10 cellular contexts compared by ENCODE assay signal in genomic region chr12:644293-644639, GRCh38. TPM values are rescaled to one million over a fixed set of nuclear protein-coding genes. Genes with fewer than 3 reads are reported as not detected.
DNase-seq lines count a peak whose midpoint lies in the region; ATAC-seq, FAIRE-seq and TF ChIP-seq lines count a peak whose summit lies in the region.
"Had no signal": no experiment of that assay in that cellular context is flagged by ENCODE, and none has a peak within 500 bp of the region (broad histone marks: within the 10 kb centered on the region; RNA-seq: fewer than 3 reads in every experiment).

No MANE protein-coding gene starts in this region.

- H3K27ac Mint-ChIP-seq in activated CD4-positive, alpha-beta T cell treated with anti-CD3 and anti-CD28 coated beads, Interleukin-2, amount 10 ng/mL, durations not matched to agents 24 days and 14 days: peak overlapping the region; percentile 92
- H3K27ac Mint-ChIP-seq in activated CD4-positive, alpha-beta memory T cell treated with anti-CD3 and anti-CD28 coated beads, Interleukin-2, amount 10 ng/mL, durations not matched to agents 7 days and 5 days: peak overlapping the region; percentile 94

- H3K4me3 Mint-ChIP-seq in activated CD4-positive, alpha-beta T cell treated with anti-CD3 and anti-CD28 coated beads, Interleukin-2, amount 10 ng/mL, durations not matched to agents 24 days and 14 days: peak overlapping the region; percentile 86
- peak overlapping the region; percentile 84 for H3K4me3 Mint-ChIP-seq in activated CD4-positive, alpha-beta memory T cell treated with anti-CD3 and anti-CD28 coated beads, Interleukin-2, amount 10 ng/mL, durations not matched to agents 7 days and 5 days

- H3K9me3 ChIP-seq in left lung (no peaks in the 10 kb centered on the region), stomach smooth muscle (ENCODE audit: control insufficient read depth in 2 of 2, low read length in 2 of 2) (no peaks in the 10 kb centered on the region), small intestine (ENCODE audit: control insufficient read depth, low read depth) (no peaks in the 10 kb centered on the region)

- H3K4me1 ChIP-seq in left lung: peaks cover 41 to 73% of the 10 kb centered on the region in 2 donors
- peaks cover 29% of the 10 kb centered on the region for H3K4me1 ChIP-seq in stomach smooth muscle (ENCODE audit: control insufficient read depth, insufficient read depth, low read length)
- H3K4me1 ChIP-seq in small intestine (ENCODE audit: control insufficient read depth in 2 of 2, insufficient read depth in 1 of 2, low read depth in 1 of 2, low read length in 1 of 2): peaks cover 2 to 10% of the 10 kb centered on the region in 2 donors

- no peak for DNase-seq in activated CD4-positive, alpha-beta T cell treated with anti-CD3 and anti-CD28 coated beads, Interleukin-2, amount 10 ng/mL, durations not matched to agents 24 days and 14 days
- DNase-seq in activated CD4-positive, alpha-beta T cell treated with anti-CD3 and anti-CD28 coated beads, Interleukin-2, amount 50 U/mL, for 1 hour: no peak
- no peak for DNase-seq in activated CD4-positive, alpha-beta memory T cell treated with anti-CD3 and anti-CD28 coated beads, Interleukin-2, amount 10 ng/mL, durations not matched to agents 7 days and 5 days
- DNase-seq in left lung: no peak
- DNase-seq in GM10248 (ENCODE audit: extremely low spot score): no peak
- no peak for DNase-seq in AML-193 (lab: John Stamatoyannopoulos, UW)
- no peak for DNase-seq in small intestine
- DNase-seq: midbrain, NCI-H1105 had no signal

- FAIRE-seq in small intestine (lab: Jason Lieb, UNC): no peak

- H3K36me3 ChIP-seq in left lung: peaks cover 0 to 7% of the 10 kb centered on the region in 2 donors
- H3K36me3 ChIP-seq in stomach smooth muscle (ENCODE audit: control insufficient read depth in 2 of 2, insufficient read depth in 2 of 2, low read length in 2 of 2): no peaks in the 10 kb centered on the region
- no peaks in the 10 kb centered on the region for H3K36me3 ChIP-seq in small intestine (ENCODE audit: control insufficient read depth in 2 of 2, insufficient read depth in 2 of 2, low read length in 2 of 2)

- CTCF ChIA-PET in activated CD4-positive, alpha-beta memory T cell treated with anti-CD3 and anti-CD28 coated beads, Interleukin-2, amount 10 ng/mL, durations not matched to agents 7 days and 5 days (lab: Charles Lee): interaction anchor here (1.0 to 5.3 kb wide), 5 partner anchors 21 to 172 kb away, joined by 3 to 39 read pairs (median 3); partner anchors contain the start of gene WNK1
- CTCF ChIA-PET in GM10248 (lab: Yijun Ruan, JAX): interaction anchor here (1.1 to 1.5 kb wide), 3 partner anchors 13 to 107 kb away, joined by 3 to 5 read pairs (median 4); no protein-coding TSS in a partner anchor

- H3K4me1 Mint-ChIP-seq in activated CD4-positive, alpha-beta T cell treated with anti-CD3 and anti-CD28 coated beads, Interleukin-2, amount 10 ng/mL, durations not matched to agents 24 days and 14 days: peaks cover 51% of the 10 kb centered on the region
- H3K4me1 Mint-ChIP-seq in activated CD4-positive, alpha-beta memory T cell treated with anti-CD3 and anti-CD28 coated beads, Interleukin-2, amount 10 ng/mL, durations not matched to agents 7 days and 5 days: peaks cover 57% of the 10 kb centered on the region

- H3K9me3 Mint-ChIP-seq in activated CD4-positive, alpha-beta T cell treated with anti-CD3 and anti-CD28 coated beads, Interleukin-2, amount 10 ng/mL, durations not matched to agents 24 days and 14 days: no peaks in the 10 kb centered on the region
- H3K9me3 Mint-ChIP-seq in activated CD4-positive, alpha-beta memory T cell treated with anti-CD3 and anti-CD28 coated beads, Interleukin-2, amount 10 ng/mL, durations not matched to agents 7 days and 5 days: no peaks in the 10 kb centered on the region

- POLR2A ChIA-PET in activated CD4-positive, alpha-beta memory T cell treated with anti-CD3 and anti-CD28 coated beads, Interleukin-2, amount 10 ng/mL, durations not matched to agents 7 days and 5 days (lab: Charles Lee): interaction anchor here (0.5 to 4.0 kb wide), 12 partner anchors 13 to 133 kb away, joined by 3 to 69 read pairs (median 7); partner anchors contain the start of gene WNK1
- POLR2A ChIA-PET in GM10248 (lab: Yijun Ruan, JAX): no interaction called here

- no peak for TF ChIP-seq CTCF in left lung (IDR thresholded peaks at IDR 0.05)
- no peak for TF ChIP-seq CTCF in GM10248 (IDR thresholded peaks at IDR 0.05; ENCODE audit: control extremely low read depth, extremely low read depth, low read depth, missing control alignments)

- intact Hi-C loops in activated CD4-positive, alpha-beta T cell treated with anti-CD3 and anti-CD28 coated beads, Interleukin-2, amount 10 ng/mL, durations not matched to agents 24 days and 14 days (cut with micrococcal nuclease): no loop called here
- intact Hi-C loops in left lung (cut with DNase I): no loop called here

- H3K27ac ChIP-seq in left lung (peak overlapping the region; percentile 99 to 100), stomach smooth muscle (ENCODE audit: low read length) (peak overlapping the region; percentile 46), small intestine (ENCODE audit: low read depth in 1 of 2, low read length in 1 of 2) (peak overlapping the region in 1 of 2 donors; percentile 98)

- H3K36me3 Mint-ChIP-seq in activated CD4-positive, alpha-beta T cell treated with anti-CD3 and anti-CD28 coated beads, Interleukin-2, amount 10 ng/mL, durations not matched to agents 24 days and 14 days (ENCODE audit: low read depth): peaks cover 7% of the 10 kb centered on the region
- peaks cover 20% of the 10 kb centered on the region for H3K36me3 Mint-ChIP-seq in activated CD4-positive, alpha-beta memory T cell treated with anti-CD3 and anti-CD28 coated beads, Interleukin-2, amount 10 ng/mL, durations not matched to agents 7 days and 5 days (ENCODE audit: low read depth)

- H3K27me3 ChIP-seq in left lung (no peaks in the 10 kb centered on the region), stomach smooth muscle (ENCODE audit: control insufficient read depth in 1 of 2, insufficient read depth in 2 of 2, low read length in 2 of 2) (no peaks in the 10 kb centered on the region), small intestine (ENCODE audit: control insufficient read depth in 2 of 2, insufficient read depth in 2 of 2, low read length in 2 of 2) (no peaks in the 10 kb centered on the region)

- H3K27me3 Mint-ChIP-seq in activated CD4-positive, alpha-beta T cell treated with anti-CD3 and anti-CD28 coated beads, Interleukin-2, amount 10 ng/mL, durations not matched to agents 24 days and 14 days: no peaks in the 10 kb centered on the region
- no peaks in the 10 kb centered on the region for H3K27me3 Mint-ChIP-seq in activated CD4-positive, alpha-beta memory T cell treated with anti-CD3 and anti-CD28 coated beads, Interleukin-2, amount 10 ng/mL, durations not matched to agents 7 days and 5 days

- ATAC-seq in left lung: no peak

- 90 to 92% (median 92%) methylated on average over 6 of the region's 6 CpGs for WGBS in small intestine, 3 donors

- H3K4me3 ChIP-seq in left lung: peak overlapping the region in 1 of 2 donors; percentile 59
- H3K4me3 ChIP-seq in stomach smooth muscle (ENCODE audit: low read length in 2 of 2): peak overlapping the region in 1 of 2 donors; percentile 78
- H3K4me3 ChIP-seq in small intestine (ENCODE audit: low read depth in 1 of 2, low read length in 2 of 2): no peak overlapping the region

- no peak overlapping the region for H3K9ac ChIP-seq in stomach smooth muscle (ENCODE audit: low read length in 2 of 2)

RNA-seq across cellular contexts. Expression of gene NINJ2, which starts 19.0 kb away (rescaled TPM):
- 4.8 and 5.5 TPM in 2 replicates for total RNA-seq in activated CD4-positive, alpha-beta T cell treated with anti-CD3 and anti-CD28 coated beads, Interleukin-2, amount 10 ng/mL, durations not matched to agents 24 days and 14 days
- 10 to 100 TPM; 13.1 to 13.5 TPM for total RNA-seq in activated CD4-positive, alpha-beta memory T cell treated with anti-CD3 and anti-CD28 coated beads, Interleukin-2, amount 10 ng/mL, durations not matched to agents 7 days and 5 days
- 10 to 100 TPM; 13.0 to 18.0 TPM for total RNA-seq in left lung
- 1 to 10 TPM in 2 of 3 donors, under 1 TPM in 1; 0.67 to 8.1 (median 5.2) TPM for polyA plus RNA-seq in small intestine
